Comparison of ENCODE assay signal across 1 cellular context in genomic region chr5:133932441-133933168, GRCh38.
TF ChIP-seq lines count a peak whose summit lies in the region.

No MANE protein-coding gene starts in this region.

TF ChIP-seq in K562, 482 proteins besides CTCF, POLR2A, EP300 and RAD21 (continued from another document and continues in another):
- TF ChIP-seq E4F1 (CRISPR knock-in tag; IDR thresholded peaks at IDR 0.05; ENCODE audit: borderline replicate concordance) = no peak
- TF ChIP-seq ZNF785 (CRISPR knock-in tag; IDR thresholded peaks at IDR 0.05) = no peak
- TF ChIP-seq COPS2 (conservative IDR thresholded peaks at IDR 0.05) = no peak
- no peak for TF ChIP-seq NFE2 (IDR thresholded peaks at IDR 0.05; ENCODE audit: low read depth)
- TF ChIP-seq ZNF165 (CRISPR knock-in tag; IDR thresholded peaks at IDR 0.05; ENCODE audit: borderline replicate concordance) = peak; percentile 6; the same call in 1 of the 2 replicates
- TF ChIP-seq, protein P1, sequence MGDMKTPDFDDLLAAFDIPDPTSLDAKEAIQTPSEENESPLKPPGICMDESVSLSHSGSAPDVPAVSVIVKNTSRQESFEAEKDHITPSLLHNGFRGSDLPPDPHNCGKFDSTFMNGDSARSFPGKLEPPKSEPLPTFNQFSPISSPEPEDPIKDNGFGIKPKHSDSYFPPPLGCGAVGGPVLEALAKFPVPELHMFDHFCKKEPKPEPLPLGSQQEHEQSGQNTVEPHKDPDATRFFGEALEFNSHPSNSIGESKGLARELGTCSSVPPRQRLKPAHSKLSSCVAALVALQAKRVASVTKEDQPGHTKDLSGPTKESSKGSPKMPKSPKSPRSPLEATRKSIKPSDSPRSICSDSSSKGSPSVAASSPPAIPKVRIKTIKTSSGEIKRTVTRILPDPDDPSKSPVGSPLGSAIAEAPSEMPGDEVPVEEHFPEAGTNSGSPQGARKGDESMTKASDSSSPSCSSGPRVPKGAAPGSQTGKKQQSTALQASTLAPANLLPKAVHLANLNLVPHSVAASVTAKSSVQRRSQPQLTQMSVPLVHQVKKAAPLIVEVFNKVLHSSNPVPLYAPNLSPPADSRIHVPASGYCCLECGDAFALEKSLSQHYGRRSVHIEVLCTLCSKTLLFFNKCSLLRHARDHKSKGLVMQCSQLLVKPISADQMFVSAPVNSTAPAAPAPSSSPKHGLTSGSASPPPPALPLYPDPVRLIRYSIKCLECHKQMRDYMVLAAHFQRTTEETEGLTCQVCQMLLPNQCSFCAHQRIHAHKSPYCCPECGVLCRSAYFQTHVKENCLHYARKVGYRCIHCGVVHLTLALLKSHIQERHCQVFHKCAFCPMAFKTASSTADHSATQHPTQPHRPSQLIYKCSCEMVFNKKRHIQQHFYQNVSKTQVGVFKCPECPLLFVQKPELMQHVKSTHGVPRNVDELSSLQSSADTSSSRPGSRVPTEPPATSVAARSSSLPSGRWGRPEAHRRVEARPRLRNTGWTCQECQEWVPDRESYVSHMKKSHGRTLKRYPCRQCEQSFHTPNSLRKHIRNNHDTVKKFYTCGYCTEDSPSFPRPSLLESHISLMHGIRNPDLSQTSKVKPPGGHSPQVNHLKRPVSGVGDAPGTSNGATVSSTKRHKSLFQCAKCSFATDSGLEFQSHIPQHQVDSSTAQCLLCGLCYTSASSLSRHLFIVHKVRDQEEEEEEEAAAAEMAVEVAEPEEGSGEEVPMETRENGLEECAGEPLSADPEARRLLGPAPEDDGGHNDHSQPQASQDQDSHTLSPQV (IDR thresholded peaks at IDR 0.05) = peak; percentile 97
- no peak for TF ChIP-seq ZNF79 (CRISPR knock-in tag; IDR thresholded peaks at IDR 0.05; ENCODE audit: low read depth)
- TF ChIP-seq ZNF431 (CRISPR knock-in tag; IDR thresholded peaks at IDR 0.05) = no peak
- no peak for TF ChIP-seq ZNF561 (CRISPR knock-in tag; conservative IDR thresholded peaks at IDR 0.05)
- peak; percentile 94 for TF ChIP-seq POLR2AphosphoS5 (IDR thresholded peaks at IDR 0.05; ENCODE audit: control insufficient read depth, insufficient read depth, low read depth, low read length)
- no peak for TF ChIP-seq ZNF699 (CRISPR knock-in tag; IDR thresholded peaks at IDR 0.05; ENCODE audit: insufficient replicate concordance)
- TF ChIP-seq, protein P2, sequence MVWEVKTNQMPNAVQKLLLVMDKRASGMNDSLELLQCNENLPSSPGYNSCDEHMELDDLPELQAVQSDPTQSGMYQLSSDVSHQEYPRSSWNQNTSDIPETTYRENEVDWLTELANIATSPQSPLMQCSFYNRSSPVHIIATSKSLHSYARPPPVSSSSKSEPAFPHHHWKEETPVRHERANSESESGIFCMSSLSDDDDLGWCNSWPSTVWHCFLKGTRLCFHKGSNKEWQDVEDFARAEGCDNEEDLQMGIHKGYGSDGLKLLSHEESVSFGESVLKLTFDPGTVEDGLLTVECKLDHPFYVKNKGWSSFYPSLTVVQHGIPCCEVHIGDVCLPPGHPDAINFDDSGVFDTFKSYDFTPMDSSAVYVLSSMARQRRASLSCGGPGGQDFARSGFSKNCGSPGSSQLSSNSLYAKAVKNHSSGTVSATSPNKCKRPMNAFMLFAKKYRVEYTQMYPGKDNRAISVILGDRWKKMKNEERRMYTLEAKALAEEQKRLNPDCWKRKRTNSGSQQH (CRISPR knock-in tag; IDR thresholded peaks at IDR 0.05) = 0 out of 2 replicates have a peak, but pooled peaks have one; percentile 20
- no peak for TF ChIP-seq CHD4 (IDR thresholded peaks at IDR 0.05; ENCODE audit: insufficient read depth, insufficient replicate concordance, low read depth, low read length, poor library complexity, severe bottlenecking)
- no peak for TF ChIP-seq ELF2 (CRISPR knock-in tag; IDR thresholded peaks at IDR 0.05)
- no peak for TF ChIP-seq ZNF197 (CRISPR knock-in tag; IDR thresholded peaks at IDR 0.05; ENCODE audit: low read depth)
- TF ChIP-seq GATAD2A (IDR thresholded peaks at IDR 0.05) = peak; percentile 44; the same call in 1 of the 2 replicates
- TF ChIP-seq, protein P3, sequence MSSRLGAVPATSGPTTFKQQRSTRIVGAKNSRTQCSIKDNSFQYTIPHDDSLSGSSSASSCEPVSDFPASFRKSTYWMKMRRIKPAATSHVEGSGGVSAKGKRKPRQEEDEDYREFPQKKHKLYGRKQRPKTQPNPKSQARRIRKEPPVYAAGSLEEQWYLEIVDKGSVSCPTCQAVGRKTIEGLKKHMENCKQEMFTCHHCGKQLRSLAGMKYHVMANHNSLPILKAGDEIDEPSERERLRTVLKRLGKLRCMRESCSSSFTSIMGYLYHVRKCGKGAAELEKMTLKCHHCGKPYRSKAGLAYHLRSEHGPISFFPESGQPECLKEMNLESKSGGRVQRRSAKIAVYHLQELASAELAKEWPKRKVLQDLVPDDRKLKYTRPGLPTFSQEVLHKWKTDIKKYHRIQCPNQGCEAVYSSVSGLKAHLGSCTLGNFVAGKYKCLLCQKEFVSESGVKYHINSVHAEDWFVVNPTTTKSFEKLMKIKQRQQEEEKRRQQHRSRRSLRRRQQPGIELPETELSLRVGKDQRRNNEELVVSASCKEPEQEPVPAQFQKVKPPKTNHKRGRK (tag; IDR thresholded peaks at IDR 0.05) = no peak
- no peak for TF ChIP-seq TAF9B (IDR thresholded peaks at IDR 0.05; ENCODE audit: partially characterized antibody)
- TF ChIP-seq THAP12 (CRISPR knock-in tag; IDR thresholded peaks at IDR 0.05) = no peak; the same call in 1 of the 2 replicates
- no peak for TF ChIP-seq RBM17 (IDR thresholded peaks at IDR 0.05; ENCODE audit: borderline replicate concordance, low read depth, low read length)
- TF ChIP-seq ELF1 (tag; IDR thresholded peaks at IDR 0.05) = 0 out of 2 replicates have a peak, but pooled peaks have one; percentile 24
- TF ChIP-seq ZNF384 (IDR thresholded peaks at IDR 0.05; ENCODE audit: low read depth, low read length) = no peak
- TF ChIP-seq KLF1 (tag; IDR thresholded peaks at IDR 0.05) = no peak
- TF ChIP-seq RFX7 (CRISPR knock-in tag; IDR thresholded peaks at IDR 0.05) = no peak
- no peak for TF ChIP-seq KAT2B (IDR thresholded peaks at IDR 0.05; ENCODE audit: low read depth, low read length)
- peak; percentile 100 for TF ChIP-seq ZKSCAN1 (IDR thresholded peaks at IDR 0.05; ENCODE audit: low read depth, low read length)
- TF ChIP-seq LARP7 (IDR thresholded peaks at IDR 0.05) = no peak
- no peak for TF ChIP-seq STAT5B (CRISPR knock-in tag; IDR thresholded peaks at IDR 0.05)
- TF ChIP-seq, protein P4, sequence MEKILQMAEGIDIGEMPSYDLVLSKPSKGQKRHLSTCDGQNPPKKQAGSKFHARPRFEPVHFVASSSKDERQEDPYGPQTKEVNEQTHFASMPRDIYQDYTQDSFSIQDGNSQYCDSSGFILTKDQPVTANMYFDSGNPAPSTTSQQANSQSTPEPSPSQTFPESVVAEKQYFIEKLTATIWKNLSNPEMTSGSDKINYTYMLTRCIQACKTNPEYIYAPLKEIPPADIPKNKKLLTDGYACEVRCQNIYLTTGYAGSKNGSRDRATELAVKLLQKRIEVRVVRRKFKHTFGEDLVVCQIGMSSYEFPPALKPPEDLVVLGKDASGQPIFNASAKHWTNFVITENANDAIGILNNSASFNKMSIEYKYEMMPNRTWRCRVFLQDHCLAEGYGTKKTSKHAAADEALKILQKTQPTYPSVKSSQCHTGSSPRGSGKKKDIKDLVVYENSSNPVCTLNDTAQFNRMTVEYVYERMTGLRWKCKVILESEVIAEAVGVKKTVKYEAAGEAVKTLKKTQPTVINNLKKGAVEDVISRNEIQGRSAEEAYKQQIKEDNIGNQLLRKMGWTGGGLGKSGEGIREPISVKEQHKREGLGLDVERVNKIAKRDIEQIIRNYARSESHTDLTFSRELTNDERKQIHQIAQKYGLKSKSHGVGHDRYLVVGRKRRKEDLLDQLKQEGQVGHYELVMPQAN (IDR thresholded peaks at IDR 0.05; ENCODE audit: borderline replicate concordance) = no peak
- no peak for TF ChIP-seq SAFB (IDR thresholded peaks at IDR 0.05; ENCODE audit: borderline replicate concordance, low read depth, low read length)
- TF ChIP-seq, protein P5, sequence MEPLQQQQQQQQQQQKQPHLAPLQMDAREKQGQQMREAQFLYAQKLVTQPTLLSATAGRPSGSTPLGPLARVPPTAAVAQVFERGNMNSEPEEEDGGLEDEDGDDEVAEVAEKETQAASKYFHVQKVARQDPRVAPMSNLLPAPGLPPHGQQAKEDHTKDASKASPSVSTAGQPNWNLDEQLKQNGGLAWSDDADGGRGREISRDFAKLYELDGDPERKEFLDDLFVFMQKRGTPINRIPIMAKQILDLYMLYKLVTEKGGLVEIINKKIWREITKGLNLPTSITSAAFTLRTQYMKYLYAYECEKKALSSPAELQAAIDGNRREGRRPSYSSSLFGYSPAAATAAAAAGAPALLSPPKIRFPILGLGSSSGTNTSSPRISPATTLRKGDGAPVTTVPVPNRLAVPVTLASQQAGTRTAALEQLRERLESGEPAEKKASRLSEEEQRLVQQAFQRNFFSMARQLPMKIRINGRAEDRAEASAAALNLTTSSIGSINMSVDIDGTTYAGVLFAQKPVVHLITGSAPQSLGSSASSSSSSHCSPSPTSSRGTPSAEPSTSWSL (CRISPR knock-in tag; IDR thresholded peaks at IDR 0.05; ENCODE audit: borderline replicate concordance) = no peak
- no peak for TF ChIP-seq ZNF146 (CRISPR knock-in tag; IDR thresholded peaks at IDR 0.05; ENCODE audit: unreplicated experiment)
- TF ChIP-seq ZC3H8 (IDR thresholded peaks at IDR 0.05) = no peak
- TF ChIP-seq ZNF707 (CRISPR knock-in tag; conservative IDR thresholded peaks at IDR 0.05) = no peak
- TF ChIP-seq ZSCAN32 (CRISPR knock-in tag; IDR thresholded peaks at IDR 0.05) = no peak
- TF ChIP-seq ZNF133 (CRISPR knock-in tag; IDR thresholded peaks at IDR 0.05) = no peak
- peak; percentile 92 for TF ChIP-seq ELF4 (CRISPR knock-in tag; IDR thresholded peaks at IDR 0.05)
- TF ChIP-seq SAFB2 (IDR thresholded peaks at IDR 0.05; ENCODE audit: borderline replicate concordance, low read depth, low read length, severe bottlenecking) = no peak
- TF ChIP-seq HDAC3 (IDR thresholded peaks at IDR 0.05; ENCODE audit: borderline replicate concordance, partially characterized antibody) = peak; percentile 77
